ENCODE assay signal across 1 cellular context in the genomic region with DNA sequence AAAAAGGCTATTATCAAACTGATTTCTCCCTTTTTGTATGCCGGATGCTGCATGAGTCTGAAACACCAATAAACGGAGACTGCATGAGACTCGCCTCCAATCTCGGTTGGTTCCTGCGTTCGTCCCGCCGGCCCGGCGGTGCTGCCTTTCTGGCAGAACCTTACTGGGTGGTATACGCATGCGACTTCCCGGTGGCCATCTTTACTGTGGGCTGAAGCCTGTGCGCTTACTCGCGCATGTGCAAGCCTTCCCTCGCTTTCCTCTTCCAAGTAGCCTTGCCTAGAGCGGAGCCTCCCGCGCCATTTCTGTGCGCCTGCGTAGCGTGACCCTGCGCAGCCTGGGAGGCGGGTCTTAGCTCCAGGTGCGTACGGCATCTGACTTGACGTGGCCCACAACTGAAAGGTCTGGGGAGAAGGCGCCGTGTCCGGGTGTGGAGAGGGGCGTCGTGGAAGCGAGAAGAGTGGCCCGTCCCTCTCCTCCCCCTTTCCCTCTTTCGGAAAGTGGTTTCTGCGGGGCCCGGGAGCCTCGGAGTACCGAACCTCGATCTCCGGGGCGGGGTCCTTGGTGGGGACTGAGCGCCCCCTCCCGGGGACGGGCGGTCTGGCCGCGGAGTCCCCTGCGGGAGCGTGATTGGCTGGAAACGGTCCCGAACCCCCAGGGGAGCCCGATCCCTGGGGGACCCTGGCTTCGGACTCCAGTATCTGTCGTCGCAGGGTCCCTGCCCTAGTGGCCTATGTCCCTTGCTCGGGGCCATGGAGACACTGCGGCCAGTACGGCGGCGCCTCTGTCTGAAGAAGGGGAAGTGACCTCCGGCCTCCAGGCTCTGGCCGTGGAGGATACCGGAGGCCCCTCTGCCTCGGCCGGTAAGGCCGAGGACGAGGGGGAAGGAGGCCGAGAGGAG.
TF ChIP-seq lines count a peak whose summit lies in the region.

A gene (plus strand): TSS at position 360 of the 901 bp plus-strand sequence. CDS start 374 bp downstream, at position 734.

TF ChIP-seq in K562, 482 proteins besides CTCF, POLR2A, EP300 and RAD21 (continued from another document):
- TF ChIP-seq, protein P1, sequence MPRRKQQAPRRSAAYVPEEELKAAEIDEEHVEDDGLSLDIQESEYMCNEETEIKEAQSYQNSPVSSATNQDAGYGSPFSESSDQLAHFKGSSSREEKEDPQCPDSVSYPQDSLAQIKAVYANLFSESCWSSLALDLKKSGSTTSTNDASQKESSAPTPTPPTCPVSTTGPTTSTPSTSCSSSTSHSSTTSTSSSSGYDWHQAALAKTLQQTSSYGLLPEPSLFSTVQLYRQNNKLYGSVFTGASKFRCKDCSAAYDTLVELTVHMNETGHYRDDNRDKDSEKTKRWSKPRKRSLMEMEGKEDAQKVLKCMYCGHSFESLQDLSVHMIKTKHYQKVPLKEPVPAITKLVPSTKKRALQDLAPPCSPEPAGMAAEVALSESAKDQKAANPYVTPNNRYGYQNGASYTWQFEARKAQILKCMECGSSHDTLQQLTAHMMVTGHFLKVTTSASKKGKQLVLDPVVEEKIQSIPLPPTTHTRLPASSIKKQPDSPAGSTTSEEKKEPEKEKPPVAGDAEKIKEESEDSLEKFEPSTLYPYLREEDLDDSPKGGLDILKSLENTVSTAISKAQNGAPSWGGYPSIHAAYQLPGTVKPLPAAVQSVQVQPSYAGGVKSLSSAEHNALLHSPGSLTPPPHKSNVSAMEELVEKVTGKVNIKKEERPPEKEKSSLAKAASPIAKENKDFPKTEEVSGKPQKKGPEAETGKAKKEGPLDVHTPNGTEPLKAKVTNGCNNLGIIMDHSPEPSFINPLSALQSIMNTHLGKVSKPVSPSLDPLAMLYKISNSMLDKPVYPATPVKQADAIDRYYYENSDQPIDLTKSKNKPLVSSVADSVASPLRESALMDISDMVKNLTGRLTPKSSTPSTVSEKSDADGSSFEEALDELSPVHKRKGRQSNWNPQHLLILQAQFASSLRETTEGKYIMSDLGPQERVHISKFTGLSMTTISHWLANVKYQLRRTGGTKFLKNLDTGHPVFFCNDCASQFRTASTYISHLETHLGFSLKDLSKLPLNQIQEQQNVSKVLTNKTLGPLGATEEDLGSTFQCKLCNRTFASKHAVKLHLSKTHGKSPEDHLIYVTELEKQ (CRISPR knock-in tag; IDR thresholded peaks at IDR 0.05) = no peak
- TF ChIP-seq ZNF143 (CRISPR knock-in tag; IDR thresholded peaks at IDR 0.05) (no peak), ZC3H11A (IDR thresholded peaks at IDR 0.05; ENCODE audit: low read depth, low read length) (no peak), ZNF23 (CRISPR knock-in tag; IDR thresholded peaks at IDR 0.05) (0 out of 2 replicates have a peak, but pooled peaks have one; percentile 45), ZSCAN29 (IDR thresholded peaks at IDR 0.05) (no peak), KLF1 (tag; IDR thresholded peaks at IDR 0.05) (peak; percentile 42; the same call in 1 of the 2 replicates), RBFOX2 (IDR thresholded peaks at IDR 0.05; ENCODE audit: low read depth, low read length) (peak; percentile 91), CTBP1 (IDR thresholded peaks at IDR 0.05; ENCODE audit: borderline replicate concordance) (peak; percentile 81; the same call in 1 of the 2 replicates), TEAD1 (CRISPR knock-in tag; IDR thresholded peaks at IDR 0.05) (peak; percentile 19 to 92; a peak in 3 of 4 replicates), ZNF586 (CRISPR knock-in tag; conservative IDR thresholded peaks at IDR 0.05) (no peak), MEIS2 (IDR thresholded peaks at IDR 0.05; ENCODE audit: partially characterized antibody) (peak; percentile 98), CHD2 (IDR thresholded peaks at IDR 0.05; ENCODE audit: low read depth, low read length) (peak; percentile 12; the same call in 1 of the 2 replicates), PTRF (tag; IDR thresholded peaks at IDR 0.05) (no peak), KLF6 (CRISPR knock-in tag; IDR thresholded peaks at IDR 0.05; ENCODE audit: borderline replicate concordance) (peak; percentile 74; the same call in 1 of the 2 replicates), PTBP1 (IDR thresholded peaks at IDR 0.05; ENCODE audit: low read depth, low read length) (no peak), CHD4 (IDR thresholded peaks at IDR 0.05; ENCODE audit: insufficient read depth, insufficient replicate concordance, low read depth, low read length, poor library complexity, severe bottlenecking) (no peak), ZNF41 (CRISPR knock-in tag; conservative IDR thresholded peaks at IDR 0.05) (no peak), RBM25 (IDR thresholded peaks at IDR 0.05; ENCODE audit: low read depth, low read length, severe bottlenecking) (no peak), ZNF3 (CRISPR knock-in tag; IDR thresholded peaks at IDR 0.05) (no peak), HMG20B (CRISPR knock-in tag; IDR thresholded peaks at IDR 0.05) (no peak), MECOM (CRISPR knock-in tag; IDR thresholded peaks at IDR 0.05) (no peak), ATF7 (IDR thresholded peaks at IDR 0.05) (peak; percentile 88), ZNF263 (CRISPR knock-in tag; IDR thresholded peaks at IDR 0.05; ENCODE audit: borderline replicate concordance) (peak; percentile 41), NR2C1 (IDR thresholded peaks at IDR 0.05) (peak; percentile 93), NR2C1 (tag; IDR thresholded peaks at IDR 0.05) (peak; percentile 95)
- TF ChIP-seq, protein P2, sequence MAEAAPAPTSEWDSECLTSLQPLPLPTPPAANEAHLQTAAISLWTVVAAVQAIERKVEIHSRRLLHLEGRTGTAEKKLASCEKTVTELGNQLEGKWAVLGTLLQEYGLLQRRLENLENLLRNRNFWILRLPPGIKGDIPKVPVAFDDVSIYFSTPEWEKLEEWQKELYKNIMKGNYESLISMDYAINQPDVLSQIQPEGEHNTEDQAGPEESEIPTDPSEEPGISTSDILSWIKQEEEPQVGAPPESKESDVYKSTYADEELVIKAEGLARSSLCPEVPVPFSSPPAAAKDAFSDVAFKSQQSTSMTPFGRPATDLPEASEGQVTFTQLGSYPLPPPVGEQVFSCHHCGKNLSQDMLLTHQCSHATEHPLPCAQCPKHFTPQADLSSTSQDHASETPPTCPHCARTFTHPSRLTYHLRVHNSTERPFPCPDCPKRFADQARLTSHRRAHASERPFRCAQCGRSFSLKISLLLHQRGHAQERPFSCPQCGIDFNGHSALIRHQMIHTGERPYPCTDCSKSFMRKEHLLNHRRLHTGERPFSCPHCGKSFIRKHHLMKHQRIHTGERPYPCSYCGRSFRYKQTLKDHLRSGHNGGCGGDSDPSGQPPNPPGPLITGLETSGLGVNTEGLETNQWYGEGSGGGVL (CRISPR knock-in tag; IDR thresholded peaks at IDR 0.05) = no peak
- TF ChIP-seq, protein P3, sequence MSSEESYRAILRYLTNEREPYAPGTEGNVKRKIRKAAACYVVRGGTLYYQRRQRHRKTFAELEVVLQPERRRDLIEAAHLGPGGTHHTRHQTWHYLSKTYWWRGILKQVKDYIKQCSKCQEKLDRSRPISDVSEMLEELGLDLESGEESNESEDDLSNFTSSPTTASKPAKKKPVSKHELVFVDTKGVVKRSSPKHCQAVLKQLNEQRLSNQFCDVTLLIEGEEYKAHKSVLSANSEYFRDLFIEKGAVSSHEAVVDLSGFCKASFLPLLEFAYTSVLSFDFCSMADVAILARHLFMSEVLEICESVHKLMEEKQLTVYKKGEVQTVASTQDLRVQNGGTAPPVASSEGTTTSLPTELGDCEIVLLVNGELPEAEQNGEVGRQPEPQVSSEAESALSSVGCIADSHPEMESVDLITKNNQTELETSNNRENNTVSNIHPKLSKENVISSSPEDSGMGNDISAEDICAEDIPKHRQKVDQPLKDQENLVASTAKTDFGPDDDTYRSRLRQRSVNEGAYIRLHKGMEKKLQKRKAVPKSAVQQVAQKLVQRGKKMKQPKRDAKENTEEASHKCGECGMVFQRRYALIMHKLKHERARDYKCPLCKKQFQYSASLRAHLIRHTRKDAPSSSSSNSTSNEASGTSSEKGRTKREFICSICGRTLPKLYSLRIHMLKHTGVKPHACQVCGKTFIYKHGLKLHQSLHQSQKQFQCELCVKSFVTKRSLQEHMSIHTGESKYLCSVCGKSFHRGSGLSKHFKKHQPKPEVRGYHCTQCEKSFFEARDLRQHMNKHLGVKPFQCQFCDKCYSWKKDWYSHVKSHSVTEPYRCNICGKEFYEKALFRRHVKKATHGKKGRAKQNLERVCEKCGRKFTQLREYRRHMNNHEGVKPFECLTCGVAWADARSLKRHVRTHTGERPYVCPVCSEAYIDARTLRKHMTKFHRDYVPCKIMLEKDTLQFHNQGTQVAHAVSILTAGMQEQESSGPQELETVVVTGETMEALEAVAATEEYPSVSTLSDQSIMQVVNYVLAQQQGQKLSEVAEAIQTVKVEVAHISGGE (CRISPR knock-in tag; IDR thresholded peaks at IDR 0.05) = peak in 1 of 3 experiments; percentile 83; a peak in 2 of 6 replicates
- TF ChIP-seq, protein P4, sequence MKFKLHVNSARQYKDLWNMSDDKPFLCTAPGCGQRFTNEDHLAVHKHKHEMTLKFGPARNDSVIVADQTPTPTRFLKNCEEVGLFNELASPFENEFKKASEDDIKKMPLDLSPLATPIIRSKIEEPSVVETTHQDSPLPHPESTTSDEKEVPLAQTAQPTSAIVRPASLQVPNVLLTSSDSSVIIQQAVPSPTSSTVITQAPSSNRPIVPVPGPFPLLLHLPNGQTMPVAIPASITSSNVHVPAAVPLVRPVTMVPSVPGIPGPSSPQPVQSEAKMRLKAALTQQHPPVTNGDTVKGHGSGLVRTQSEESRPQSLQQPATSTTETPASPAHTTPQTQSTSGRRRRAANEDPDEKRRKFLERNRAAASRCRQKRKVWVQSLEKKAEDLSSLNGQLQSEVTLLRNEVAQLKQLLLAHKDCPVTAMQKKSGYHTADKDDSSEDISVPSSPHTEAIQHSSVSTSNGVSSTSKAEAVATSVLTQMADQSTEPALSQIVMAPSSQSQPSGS (CRISPR knock-in tag; IDR thresholded peaks at IDR 0.05) = no peak
- TF ChIP-seq, protein P5, sequence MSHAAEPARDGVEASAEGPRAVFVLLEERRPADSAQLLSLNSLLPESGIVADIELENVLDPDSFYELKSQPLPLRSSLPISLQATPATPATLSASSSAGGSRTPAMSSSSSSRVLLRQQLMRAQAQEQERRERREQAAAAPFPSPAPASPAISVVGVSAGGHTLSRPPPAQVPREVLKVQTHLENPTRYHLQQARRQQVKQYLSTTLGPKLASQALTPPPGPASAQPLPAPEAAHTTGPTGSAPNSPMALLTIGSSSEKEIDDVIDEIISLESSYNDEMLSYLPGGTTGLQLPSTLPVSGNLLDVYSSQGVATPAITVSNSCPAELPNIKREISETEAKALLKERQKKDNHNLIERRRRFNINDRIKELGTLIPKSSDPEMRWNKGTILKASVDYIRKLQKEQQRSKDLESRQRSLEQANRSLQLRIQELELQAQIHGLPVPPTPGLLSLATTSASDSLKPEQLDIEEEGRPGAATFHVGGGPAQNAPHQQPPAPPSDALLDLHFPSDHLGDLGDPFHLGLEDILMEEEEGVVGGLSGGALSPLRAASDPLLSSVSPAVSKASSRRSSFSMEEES (CRISPR knock-in tag; IDR thresholded peaks at IDR 0.05) = no peak
